ENCODE assay signal across 9 cellular contexts in genomic region chr1:220786337-220787068, GRCh38. TPM values are rescaled to one million over a fixed set of nuclear protein-coding genes. Genes with fewer than 3 reads are reported as not detected.
DNase-seq lines count a peak whose midpoint lies in the region; ATAC-seq, FAIRE-seq and TF ChIP-seq lines count a peak whose summit lies in the region.
"Had no signal": no experiment of that assay in that cellular context is flagged by ENCODE, and none has a peak within 500 bp of the region (broad histone marks: within the 10 kb centered on the region; RNA-seq: fewer than 3 reads in every experiment).

Gene MTARC1, plus strand, starts transcription at chr1:220786913. Its CDS starts 32 bp downstream, at chr1:220786945.

- peaks cover 9% of the 10 kb centered on the region for H3K4me1 ChIP-seq in astrocyte (ENCODE audit: insufficient read depth, low read length)

- H3K9me3 Mint-ChIP-seq in activated naive CD4-positive, alpha-beta T cell treated with anti-CD3 and anti-CD28 coated beads for 36 hours = no peaks in the 10 kb centered on the region
- no peaks in the 10 kb centered on the region for H3K9me3 Mint-ChIP-seq in astrocyte (ENCODE audit: unreplicated experiment)

- ATAC-seq in HG02973 (IDR thresholded peaks at IDR 0.05; ENCODE audit: unreplicated experiment) = peak; percentile 57

- peak within 1 kb of the TSS; percentile 49 for H3K4me3 Mint-ChIP-seq in activated naive CD4-positive, alpha-beta T cell treated with anti-CD3 and anti-CD28 coated beads for 36 hours
- peak within 1 kb of the TSS; percentile 85 for H3K4me3 Mint-ChIP-seq in astrocyte (ENCODE audit: unreplicated experiment)

- H3K79me2 ChIP-seq in astrocyte (ENCODE audit: insufficient read depth, low read length) = no peaks in the 10 kb centered on the region

- no peaks in the 10 kb centered on the region for H4K20me1 ChIP-seq in astrocyte (ENCODE audit: insufficient read depth, low read length)

- no peaks in the 10 kb centered on the region for H3K4me1 Mint-ChIP-seq in activated naive CD4-positive, alpha-beta T cell treated with anti-CD3 and anti-CD28 coated beads for 36 hours (ENCODE audit: low read depth)
- H3K4me1 Mint-ChIP-seq in astrocyte (ENCODE audit: low read depth, unreplicated experiment) = peaks cover 6% of the 10 kb centered on the region

- peaks cover 46% of the 10 kb centered on the region for H3K27me3 Mint-ChIP-seq in activated naive CD4-positive, alpha-beta T cell treated with anti-CD3 and anti-CD28 coated beads for 36 hours (ENCODE audit: low read depth)
- peaks cover 6% of the 10 kb centered on the region for H3K27me3 Mint-ChIP-seq in astrocyte (ENCODE audit: low read depth, unreplicated experiment)

- H3K36me3 Mint-ChIP-seq in activated naive CD4-positive, alpha-beta T cell treated with anti-CD3 and anti-CD28 coated beads for 36 hours (ENCODE audit: low read depth) = no peaks in the 10 kb centered on the region
- no peaks in the 10 kb centered on the region for H3K36me3 Mint-ChIP-seq in astrocyte (ENCODE audit: low read depth, unreplicated experiment)

- H3K4me2 ChIP-seq in astrocyte (ENCODE audit: low read length) = peak within 1 kb of the TSS; percentile 92

- no peaks in the 10 kb centered on the region for H3K36me3 ChIP-seq in astrocyte (ENCODE audit: insufficient read depth, low read length)

- no peak for TF ChIP-seq CTCF in astrocyte (IDR thresholded peaks at IDR 0.05; ENCODE audit: insufficient read depth, low read depth, low read length)

- FAIRE-seq in astrocyte (lab: Jason Lieb, UNC) = no peak
- FAIRE-seq: islet of Langerhans had no signal

- no peaks in the 10 kb centered on the region for H3K27me3 ChIP-seq in astrocyte (ENCODE audit: insufficient read depth, low read length)

- H3K9ac ChIP-seq in astrocyte (ENCODE audit: low read length) = peak within 1 kb of the TSS; percentile 61

- H3K27ac ChIP-seq in astrocyte (ENCODE audit: low read depth, low read length) = no peak within 1 kb of the TSS

- no peak for DNase-seq in activated naive CD4-positive, alpha-beta T cell treated with anti-CD3 and anti-CD28 coated beads for 36 hours
- no peak for DNase-seq in activated naive CD4-positive, alpha-beta T cell (lab: John Stamatoyannopoulos, UW)
- DNase-seq in NCI-H2196 (lab: John Stamatoyannopoulos, UW; ENCODE audit: unreplicated experiment) = peak; percentile 87
- peak; percentile 35 for DNase-seq in astrocyte (ENCODE audit: low read depth)
- DNase-seq in hypothalamus (lab: John Stamatoyannopoulos, UW) = peak in 42 of 51 donors; percentile 14 to 80 (median 58)
- DNase-seq in putamen (ENCODE audit: low spot score) = peak; percentile 41
- no peak for DNase-seq in A172 (ENCODE audit: low spot score)

- H2AFZ ChIP-seq in astrocyte (ENCODE audit: low read depth, low read length) = peak within 1 kb of the TSS; percentile 79

- H3K27ac Mint-ChIP-seq in activated naive CD4-positive, alpha-beta T cell treated with anti-CD3 and anti-CD28 coated beads for 36 hours = no peak within 1 kb of the TSS
- H3K27ac Mint-ChIP-seq in astrocyte (ENCODE audit: unreplicated experiment) = no peak within 1 kb of the TSS

- CTCF ChIA-PET in activated naive CD4-positive, alpha-beta T cell treated with anti-CD3 and anti-CD28 coated beads for 36 hours (lab: Charles Lee) = interaction anchor here (0.6 to 2.1 kb wide), 5 partner anchors 9 to 105 kb away, joined by 3 to 9 read pairs (median 5); no protein-coding TSS in a partner anchor

- peak within 1 kb of the TSS; percentile 56 for H3K4me3 ChIP-seq in astrocyte (ENCODE audit: insufficient read depth, low read depth, low read length)

- H3K9me3 ChIP-seq in astrocyte (ENCODE audit: insufficient read depth, low read depth, low read length) = no peaks in the 10 kb centered on the region

- intact Hi-C loops in activated naive CD4-positive, alpha-beta T cell treated with anti-CD3 and anti-CD28 coated beads for 36 hours (cut with micrococcal nuclease) = no loop called here

RNA-seq across cellular contexts. Expression of gene MTARC1, which starts in this region (rescaled TPM):
- not detected for total RNA-seq in activated naive CD4-positive, alpha-beta T cell treated with anti-CD3 and anti-CD28 coated beads for 36 hours
- total RNA-seq in astrocyte = 4.5 and 8.5 TPM in 2 replicates
- total RNA-seq in A172 (2014; rRNA removed; shearing (Covaris generic)) = not detected in 2 replicates

Comparison
In these comparisons a context has a peak if more than half of its experiments do, and no peak if none do; other contexts are left out.
1. DNase-seq: peak in NCI-H2196 (single experiment), astrocyte (single experiment), hypothalamus (42 of 51) and putamen (single experiment); none in activated naive CD4-positive, alpha-beta T cell treated with anti-CD3 and anti-CD28 coated beads for 36 hours (single experiment), activated naive CD4-positive, alpha-beta T cell (0 of 4) and A172 (single experiment).